ENCODE assay signal across 7 cellular contexts in genomic region chr10:68599754-68600040, GRCh38. TPM values are rescaled to one million over a fixed set of nuclear protein-coding genes. Genes with fewer than 3 reads are reported as not detected.
DNase-seq lines count a peak whose midpoint lies in the region; ATAC-seq, FAIRE-seq and TF ChIP-seq lines count a peak whose summit lies in the region.

No MANE protein-coding gene starts in this region.

- peak overlapping the region; percentile 67 for H3K9ac ChIP-seq in Karpas-422 (ENCODE audit: low read length)
- peak overlapping the region; percentile 73; the same call in 1 of the 2 replicates for H3K9ac ChIP-seq in GM12878 (ENCODE audit: control insufficient read depth, insufficient read depth, low read length)
- H3K9ac ChIP-seq in liver (ENCODE audit: low read depth in 1 of 2, low read length in 2 of 2), result no peak overlapping the region

- H3K4me2 ChIP-seq in Karpas-422 (ENCODE audit: low read depth, low read length, poor library complexity, severe bottlenecking) (peak overlapping the region; percentile 86), GM12878 (ENCODE audit: control insufficient read depth, insufficient read depth) (no peak overlapping the region; the same call in 1 of the 2 replicates)

- TF ChIP-seq POLR2A in GM12878 (IDR thresholded peaks at IDR 0.05; ENCODE audit: low read depth, low read length) (no peak), testis (IDR thresholded peaks at IDR 0.05) (no peak)

- H3K27ac ChIP-seq in Karpas-422 (ENCODE audit: low read length), result no peak overlapping the region
- no peak overlapping the region for H3K27ac ChIP-seq in GM12878 (ENCODE audit: control insufficient read depth, insufficient read depth)
- H3K27ac ChIP-seq in liver (ENCODE audit: low read depth in 1 of 2, low read length in 2 of 2), result peak overlapping the region in 1 of 2 donors; percentile 36
- H3K27ac ChIP-seq in testis, result peak overlapping the region in 1 of 2 donors; percentile 23

- H3K36me3 ChIP-seq in Karpas-422 (ENCODE audit: insufficient read depth, low read length), result no peaks in the 10 kb centered on the region
- H3K36me3 ChIP-seq in GM12878 (ENCODE audit: control insufficient read depth in 2 of 2, insufficient read depth in 2 of 2, low read length in 1 of 2), result no peaks in the 10 kb centered on the region
- no peaks in the 10 kb centered on the region for H3K36me3 ChIP-seq in liver (ENCODE audit: control insufficient read depth in 4 of 4, insufficient read depth in 3 of 4, low read depth in 1 of 4, low read length in 3 of 4)
- H3K36me3 ChIP-seq in testis (ENCODE audit: low read depth, missing control alignments), result no peaks in the 10 kb centered on the region

- H4K20me1 ChIP-seq in Karpas-422 (ENCODE audit: insufficient read depth, low read depth, low read length), result no peaks in the 10 kb centered on the region
- H4K20me1 ChIP-seq in GM12878 (ENCODE audit: control insufficient read depth, insufficient read depth), result no peaks in the 10 kb centered on the region

- SMC1A ChIA-PET in GM12878 (lab: Charles Lee; ENCODE audit: uncharacterized antibody, unreplicated experiment), result interaction anchor here (1.9 kb wide), 1 partner anchor 8 kb away, joined by 5 read pairs; no protein-coding TSS in a partner anchor

- TF ChIP-seq RAD21 in GM12878 (IDR thresholded peaks at IDR 0.05; ENCODE audit: insufficient read depth, low read depth, low read length) (no peak), liver (IDR thresholded peaks at IDR 0.05) (no peak)

- H3K9me3 ChIP-seq in Karpas-422 (ENCODE audit: low read length) (no peaks in the 10 kb centered on the region), GM12878 (replicated peaks; ENCODE audit: control insufficient read depth, insufficient read depth, low read length) (no peaks in the 10 kb centered on the region), liver (ENCODE audit: control insufficient read depth in 4 of 4, low read length in 3 of 4) (no peaks in the 10 kb centered on the region), testis (no peaks in the 10 kb centered on the region)

- CTCF ChIA-PET in GM12878 (lab: Yijun Ruan, JAX), result no interaction called here

- H2AFZ ChIP-seq in Karpas-422 (ENCODE audit: low read length) (peak overlapping the region; percentile 62), GM12878 (ENCODE audit: control insufficient read depth, low read depth, low read length) (peak overlapping the region; percentile 98)

- H3K4me1 ChIP-seq in Karpas-422 (ENCODE audit: low read length) (peaks cover 28% of the 10 kb centered on the region), GM12878 (ENCODE audit: control insufficient read depth, insufficient read depth, low read length) (peaks cover 8% of the 10 kb centered on the region), liver (ENCODE audit: control insufficient read depth in 4 of 4, insufficient read depth in 4 of 4, low read length in 3 of 4) (peaks cover 2 to 17% (median 8%) of the 10 kb centered on the region in 4 donors), testis (peaks cover 19% of the 10 kb centered on the region)

- TF ChIP-seq EP300 in GM12878 (IDR thresholded peaks at IDR 0.05; ENCODE audit: borderline replicate concordance in 1 of 2, control insufficient read depth in 1 of 2, low read depth in 2 of 2, low read length in 2 of 2), result no peak

- H3K4me3 ChIP-seq in Karpas-422 (ENCODE audit: low read length), result peak overlapping the region; percentile 59
- H3K4me3 ChIP-seq in GM12878, result peak overlapping the region; percentile 70; the same call in 1 of the 2 replicates
- peak overlapping the region in 2 of 3 donors; percentile 48 to 66 for H3K4me3 ChIP-seq in liver (ENCODE audit: low read depth in 1 of 3, low read length in 3 of 3)
- H3K4me3 ChIP-seq in testis, result peak overlapping the region; percentile 34 to 46

- TF ChIP-seq CTCF in GM12878 (IDR thresholded peaks at IDR 0.05 in 2 of 3, conservative IDR thresholded peaks at IDR 0.05 in 1 of 3; ENCODE audit: control insufficient read depth in 2 of 3, extremely low read depth in 1 of 3, insufficient read depth in 1 of 3, low read depth in 3 of 3, low read length in 3 of 3), result no peak
- TF ChIP-seq CTCF in liver (IDR thresholded peaks at IDR 0.05; ENCODE audit: low read depth, low read length, missing input control), result no peak
- no peak for TF ChIP-seq CTCF in testis (IDR thresholded peaks at IDR 0.05)

- H3K27me3 ChIP-seq in Karpas-422 (ENCODE audit: low read length) (no peaks in the 10 kb centered on the region), GM12878 (replicated peaks in 1 of 2; ENCODE audit: control insufficient read depth in 2 of 2, insufficient read depth in 2 of 2, low read length in 1 of 2) (no peaks in the 10 kb centered on the region), liver (ENCODE audit: control insufficient read depth in 4 of 4, insufficient read depth in 4 of 4, low read length in 3 of 4) (no peaks in the 10 kb centered on the region), testis (no peaks in the 10 kb centered on the region)

- POLR2A ChIA-PET in GM12878 (lab: Charles Lee), result no interaction called here

- no peak for FAIRE-seq in GM12878 (lab: Jason Lieb, UNC)

- WGBS in GM12878 (ENCODE audit: insufficient coverage, insufficient replicate concordance, low lambda C conversion rate, missing lambda C conversion rate), result 50% methylated on average over 3 of the region's 3 CpGs
- 30% methylated on average over 3 of the region's 3 CpGs for WGBS in liver
- WGBS in testis, 2 donors, result 0 to 10% methylated on average over 3 of the region's 3 CpGs

- BruUV-seq in GM12878 (replicated peaks; lab: Mats Ljungman, UMichigan), result no TSS peak

- intact Hi-C loops in GM12878 (cut with micrococcal nuclease; ENCODE audit: unreplicated experiment) (loop anchor here (1.0 kb wide), 1 partner anchor 39 kb away; the partner anchor contains the start of gene TET1), testis (cut with DNase I; ENCODE audit: low total_unique reads) (no loop called here)

- DNase-seq in Karpas-422, result no peak
- no peak for DNase-seq in GM12878 (ENCODE audit: low read depth, low spot score)
- no peak for DNase-seq in testis
- DNase-seq in NCI-H526 (lab: John Stamatoyannopoulos, UW), result no peak
- DNase-seq in AG08396 (ENCODE audit: low spot score), result no peak

- H3K9me2 ChIP-seq in Karpas-422 (replicated peaks; ENCODE audit: insufficient read depth, low read length), result no peaks in the 10 kb centered on the region; the same call in 1 of the 2 replicates

- in situ Hi-C loops in GM12878 (cut with MboI), result no loop called here

- ATAC-seq in GM12878 (no peak), esophagus mucosa (no peak)

- RAD21 ChIA-PET in GM12878 (lab: Charles Lee; ENCODE audit: unreplicated experiment), result no interaction called here

- no peaks in the 10 kb centered on the region; the same call in 1 of the 2 replicates for H3K79me2 ChIP-seq in Karpas-422 (ENCODE audit: low read length)
- H3K79me2 ChIP-seq in GM12878 (ENCODE audit: control insufficient read depth, insufficient read depth, low read length), result no peaks in the 10 kb centered on the region

TF ChIP-seq in GM12878, 131 proteins besides CTCF, POLR2A, EP300 and RAD21 (continues in another document):
- TF ChIP-seq POLR2AphosphoS5 (IDR thresholded peaks at IDR 0.05; ENCODE audit: low read length), result no peak

TF ChIP-seq in liver, 16 proteins besides CTCF, POLR2A, EP300 and RAD21:
- TF ChIP-seq RXRA (IDR thresholded peaks at IDR 0.05), result no peak
- TF ChIP-seq NR2F2 (IDR thresholded peaks at IDR 0.05), result no peak
- TF ChIP-seq ZBTB33 (IDR thresholded peaks at IDR 0.05), result no peak
- no peak for TF ChIP-seq ATF3 (IDR thresholded peaks at IDR 0.05)
TF ChIP-seq in liver: peak in this region for 0.

RNA-seq across cellular contexts. Expression of gene TET1, which starts 39.6 kb away (rescaled TPM):
- 2.2 and 5.4 TPM in 2 replicates for total RNA-seq in Karpas-422 (2014; rRNA removed; shearing (Covaris generic); ENCODE audit: low replicate concordance)
- total RNA-seq in GM12878 (2013; cell fraction: nucleolus; rRNA removed), result 6.3 and 7.8 TPM in 2 replicates
- total RNA-seq in GM12878 (2014; rRNA removed), result 1.1 TPM in 2 replicates
- total RNA-seq in GM12878 (2014; rRNA removed; fragmentation: Illumina TruSeq; extraction: Trizol), result 1.4 TPM in 2 replicates
- total RNA-seq in GM12878 (2021), result 1.1 and 1.4 TPM in 2 replicates
- polyA plus RNA-seq in GM12878 (2011; ENCODE audit: low read depth), result 0.09 TPM
- 0.42 and 0.46 TPM in 2 replicates for polyA plus RNA-seq in GM12878 (2011; rRNA removed)
- 0.17 and 0.18 TPM in 2 replicates for polyA plus RNA-seq in GM12878 (2011; cell fraction: cytosol; rRNA removed)
- polyA plus RNA-seq in GM12878 (2011; cell fraction: nucleus; rRNA removed), result 0.39 and 0.46 TPM in 2 replicates
- 0.21 and 0.28 TPM in 2 replicates for polyA plus RNA-seq in GM12878 (2012)
- polyA plus RNA-seq in GM12878 (2014; fragmentation: Illumina TruSeq; extraction: Trizol), result 0.62 and 1.0 TPM in 2 replicates
- polyA plus RNA-seq in GM12878 (2014; fragmentation: Nextera tagmentation; extraction: Ambion mirVana), result under 1 TPM; 0.22 to 0.31 TPM
- polyA plus RNA-seq in GM12878 (2014; rRNA removed), result 0.31 and 0.34 TPM in 2 replicates
- polyA plus RNA-seq in GM12878 (2016; fragmentation: Nextera tagmentation; extraction: Ambion mirVana), result under 1 TPM; 0.59 to 0.71 TPM
- 1.4 and 1.5 TPM in 2 replicates for polyA minus RNA-seq in GM12878 (2011; rRNA and poly(A)+ RNA removed)
- polyA minus RNA-seq in GM12878 (2011; cell fraction: cytosol; rRNA and poly(A)+ RNA removed), result 0.40 and 0.52 TPM in 2 replicates
- 0.85 and 1.1 TPM in 2 replicates for polyA minus RNA-seq in GM12878 (2011; cell fraction: nucleus; rRNA and poly(A)+ RNA removed)
- total RNA-seq in liver, result 1 to 10 TPM; 1.2 to 2.1 TPM
- polyA plus RNA-seq in liver, result under 1 TPM; 0.06 to 0.33 TPM
- total RNA-seq in testis, result 1 to 10 TPM; 3.2 to 3.8 TPM
- polyA plus RNA-seq in testis (ENCODE audit: insufficient read depth, low read depth, low replicate concordance), result 0.40 TPM
- 0.56 TPM for total RNA-seq in esophagus mucosa

Comparison
In these comparisons a context has a peak if more than half of its experiments do, and no peak if none do; other contexts are left out.
1. H3K9ac ChIP-seq: peak in Karpas-422 (single experiment) and GM12878 (single experiment); none in liver (0 of 2).
2. Peak in every context shown above with its lines, with median percentiles within 50 percentile points of each other: H3K4me3 ChIP-seq.